In the genomic region with DNA sequence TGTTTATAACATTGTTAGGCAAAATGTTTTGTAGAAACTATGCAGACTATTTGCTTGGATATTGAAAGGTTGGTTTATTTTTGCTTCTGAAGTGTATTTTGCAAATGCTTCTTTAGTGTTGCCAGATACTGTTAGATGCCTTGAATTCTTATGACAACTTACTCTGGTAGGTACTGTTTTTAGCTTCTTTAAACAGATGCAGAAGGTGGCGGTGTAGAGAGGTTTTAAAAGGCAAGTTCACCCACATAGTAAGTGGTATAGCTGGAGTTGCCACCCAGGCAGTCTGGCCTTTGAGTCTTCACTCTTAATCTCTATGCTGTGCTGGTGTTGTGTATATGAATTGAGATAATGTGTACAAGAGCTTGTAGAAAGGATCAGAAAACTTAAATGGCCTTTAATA, we compare ENCODE assay signal across 14 cellular contexts. TPM values are rescaled to one million over a fixed set of nuclear protein-coding genes. Genes with fewer than 3 reads are reported as not detected.
DNase-seq lines count a peak whose midpoint lies in the region; ATAC-seq and TF ChIP-seq lines count a peak whose summit lies in the region.
"Had no signal": no experiment of that assay in that cellular context is flagged by ENCODE, and none has a peak within 500 bp of the region (broad histone marks: within the 10 kb centered on the region; RNA-seq: fewer than 3 reads in every experiment).

No MANE protein-coding gene starts in this region.

- H3K4me3 ChIP-seq in AG04449 (ENCODE audit: low read depth, low read length) (no peak overlapping the region), adipocyte (ENCODE audit: low read length) (peak overlapping the region; percentile 56), upper lobe of right lung (no peak overlapping the region)

- H3K36me3 ChIP-seq in adipocyte (ENCODE audit: control insufficient read depth, insufficient read depth, low read length, severe bottlenecking): peaks cover 46% of the 10 kb centered on the region
- peaks cover 52% of the 10 kb centered on the region for H3K36me3 ChIP-seq in upper lobe of right lung

- no peak overlapping the region for H3K27ac ChIP-seq in upper lobe of right lung

- CTCF ChIA-PET in AG04449 (lab: Yijun Ruan, JAX): no interaction called here

- H3K9me3 ChIP-seq in adipocyte (ENCODE audit: control insufficient read depth, low read length) (no peaks in the 10 kb centered on the region), upper lobe of right lung (no peaks in the 10 kb centered on the region)

- no peak for ATAC-seq in GM21423 (IDR thresholded peaks at IDR 0.05; ENCODE audit: unreplicated experiment)
- ATAC-seq in upper lobe of right lung: no peak

- H3K27me3 ChIP-seq in adipocyte (replicated peaks; ENCODE audit: control insufficient read depth, insufficient read depth, low read length) (no peaks in the 10 kb centered on the region), upper lobe of right lung (no peaks in the 10 kb centered on the region)

- intact Hi-C loops in upper lobe of right lung (cut with DNase I): no loop called here

- POLR2A ChIA-PET in AG04449 (lab: Yijun Ruan, JAX): interaction anchor here (0.5 kb wide), 1 partner anchor 175 kb away, joined by 3 read pairs; no protein-coding TSS in a partner anchor

- peaks cover 36% of the 10 kb centered on the region for H3K4me1 ChIP-seq in adipocyte (ENCODE audit: control insufficient read depth, insufficient read depth, low read length)
- H3K4me1 ChIP-seq in upper lobe of right lung: peaks cover 28% of the 10 kb centered on the region

- no peak for TF ChIP-seq CTCF in AG04449 (IDR thresholded peaks at IDR 0.05; ENCODE audit: insufficient read depth, low read length, missing control alignments)
- no peak for TF ChIP-seq CTCF in upper lobe of right lung (IDR thresholded peaks at IDR 0.05)

- peak overlapping the region; percentile 51 for H3K9ac ChIP-seq in adipocyte (ENCODE audit: low read length)

- DNase-seq in AG04449 (ENCODE audit: low read depth, low spot score) (peak; percentile 17), EH (ENCODE audit: low read depth) (peak; percentile 18), adipocyte (ENCODE audit: low read depth) (no peak), iris pigment epithelial cell (ENCODE audit: low read depth) (peak; percentile 13), NOMO-1 (lab: John Stamatoyannopoulos, UW; ENCODE audit: unreplicated experiment in 2 of 2) (no peak), upper lobe of right lung (no peak), T1000 (lab: John Stamatoyannopoulos, UW) (no peak)
- DNase-seq: aorta; midbrain; NCI-H1092; nucleus accumbens; stimulated activated CD4-positive, alpha-beta T cell treated with anti-CD3 and anti-CD28 coated beads, Interleukin-2, amount 100 ng/mL, for 48 hours; SW 1271 had no signal

RNA-seq across cellular contexts. Expression of a gene that starts 3.6 kb away (rescaled TPM):
- total RNA-seq in upper lobe of right lung: 157 TPM

RNA-seq across cellular contexts. Expression of a gene that starts 13.1 kb away (rescaled TPM):
- total RNA-seq in upper lobe of right lung: 110 TPM

RNA-seq across cellular contexts. Expression of a gene that starts 32.0 kb away (rescaled TPM):
- 96.8 TPM for total RNA-seq in upper lobe of right lung

RNA-seq across cellular contexts. Expression of a gene that starts 40.4 kb away (rescaled TPM):
- 21.7 TPM for total RNA-seq in upper lobe of right lung

Comparison
In these comparisons a context has a peak if more than half of its experiments do, and no peak if none do; other contexts are left out.
1. DNase-seq: peak in AG04449 (single experiment), EH (single experiment) and iris pigment epithelial cell (single experiment); none in adipocyte (single experiment), NOMO-1 (0 of 2), upper lobe of right lung (single experiment) and T1000 (single experiment).